ENCODE assay signal across 13 cellular contexts in genomic region chr11:9158898-9159391, GRCh38.
DNase-seq lines count a peak whose midpoint lies in the region; TF ChIP-seq lines count a peak whose summit lies in the region.
"Had no signal": no experiment of that assay in that cellular context is flagged by ENCODE, and none has a peak within 500 bp of the region (broad histone marks: within the 10 kb centered on the region; RNA-seq: fewer than 3 reads in every experiment).

No MANE protein-coding gene starts in this region.

- H3K9me3 ChIP-seq in SK-N-SH (no peaks in the 10 kb centered on the region), fibroblast of lung (ENCODE audit: control insufficient read depth, insufficient read depth, low read depth, low read length) (no peaks in the 10 kb centered on the region), subcutaneous abdominal adipose tissue (ENCODE audit: control insufficient read depth in 5 of 5, low read length in 5 of 5) (no peaks in the 10 kb centered on the region)
- H3K9me3 ChIP-seq: upper lobe of left lung had no signal

- no peaks in the 10 kb centered on the region for H3K27me3 ChIP-seq in SK-N-SH (ENCODE audit: insufficient read depth)
- no peaks in the 10 kb centered on the region for H3K27me3 ChIP-seq in fibroblast of lung (ENCODE audit: control insufficient read depth, insufficient read depth, low read length)
- H3K27me3 ChIP-seq in subcutaneous abdominal adipose tissue (ENCODE audit: control insufficient read depth in 5 of 5, insufficient read depth in 4 of 5, low read length in 5 of 5) = no peaks in the 10 kb centered on the region
- H3K27me3 ChIP-seq: upper lobe of left lung had no signal

- H3K4me1 ChIP-seq in SK-N-SH (ENCODE audit: control insufficient read depth in 1 of 2, insufficient read depth in 2 of 2, low read depth in 1 of 2, low read length in 1 of 2) = peaks cover 3 to 41% of the 10 kb centered on the region in 2 experiments; a peak in 3 of 4 replicates
- no peaks in the 10 kb centered on the region for H3K4me1 ChIP-seq in fibroblast of lung (ENCODE audit: control insufficient read depth, extremely low read depth, insufficient read depth, low read length)
- H3K4me1 ChIP-seq in subcutaneous abdominal adipose tissue (ENCODE audit: control insufficient read depth in 5 of 5, insufficient read depth in 5 of 5, low read length in 5 of 5) = no peaks in the 10 kb centered on the region

- peaks cover 44% of the 10 kb centered on the region for H3F3A ChIP-seq in SK-N-SH (replicated peaks; ENCODE audit: insufficient read depth)

- H3K27ac Mint-ChIP-seq in activated naive CD4-positive, alpha-beta T cell treated with anti-CD3 and anti-CD28 coated beads for 36 hours = peak overlapping the region; percentile 84
- H3K27ac Mint-ChIP-seq: nephron progenitor cell had no signal

- H3K4me3 Mint-ChIP-seq in activated naive CD4-positive, alpha-beta T cell treated with anti-CD3 and anti-CD28 coated beads for 36 hours = no peak overlapping the region
- H3K4me3 Mint-ChIP-seq: nephron progenitor cell had no signal

- TF ChIP-seq EP300 in SK-N-SH (IDR thresholded peaks at IDR 0.05; ENCODE audit: borderline replicate concordance in 1 of 2, low read depth in 1 of 2, low read length in 1 of 2) = no peak

- TF ChIP-seq RAD21 in SK-N-SH (IDR thresholded peaks at IDR 0.05; ENCODE audit: low read length) = no peak

- peaks cover 17% of the 10 kb centered on the region for H3K36me3 Mint-ChIP-seq in activated naive CD4-positive, alpha-beta T cell treated with anti-CD3 and anti-CD28 coated beads for 36 hours (ENCODE audit: low read depth)

- H3K27ac ChIP-seq in SK-N-SH (ENCODE audit: low read depth in 2 of 2, low read length in 1 of 2) (peak overlapping the region; percentile 20 to 70; a peak in 3 of 4 replicates), fibroblast of lung (ENCODE audit: insufficient read depth, low read length) (no peak overlapping the region), subcutaneous abdominal adipose tissue (ENCODE audit: low read depth, low read length) (peak overlapping the region; percentile 6)

- CTCF ChIA-PET in activated naive CD4-positive, alpha-beta T cell treated with anti-CD3 and anti-CD28 coated beads for 36 hours (lab: Charles Lee) = interaction anchor here (0.7 to 1.2 kb wide), 4 partner anchors 12 to 435 kb away, joined by 3 to 6 read pairs (median 4); no protein-coding TSS in a partner anchor
- CTCF ChIA-PET in SK-N-SH (lab: Yijun Ruan, JAX) = interaction anchor here (0.7 to 1.5 kb wide), 4 partner anchors 28 to 348 kb away, joined by 3 to 5 read pairs (median 4); no protein-coding TSS in a partner anchor

- H3K9me3 Mint-ChIP-seq in activated naive CD4-positive, alpha-beta T cell treated with anti-CD3 and anti-CD28 coated beads for 36 hours = no peaks in the 10 kb centered on the region
- H3K9me3 Mint-ChIP-seq: nephron progenitor cell had no signal

- peaks cover 16% of the 10 kb centered on the region; the same call in 1 of the 2 replicates for H3K79me2 ChIP-seq in SK-N-SH (ENCODE audit: insufficient read depth)
- H3K79me2 ChIP-seq in fibroblast of lung (ENCODE audit: control insufficient read depth, insufficient read depth, low read length) = no peaks in the 10 kb centered on the region

- no peaks in the 10 kb centered on the region for H3K27me3 Mint-ChIP-seq in activated naive CD4-positive, alpha-beta T cell treated with anti-CD3 and anti-CD28 coated beads for 36 hours (ENCODE audit: low read depth)

- TF ChIP-seq CTCF in SK-N-SH (IDR thresholded peaks at IDR 0.05) (no peak), fibroblast of lung (conservative IDR thresholded peaks at IDR 0.05 in 1 of 2, IDR thresholded peaks at IDR 0.05 in 1 of 2; ENCODE audit: low read depth in 1 of 2, low read length in 2 of 2) (no peak)

- H3K4me3 ChIP-seq in SK-N-SH (ENCODE audit: low read depth in 2 of 2, low read length in 1 of 2) = no peak overlapping the region
- no peak overlapping the region for H3K4me3 ChIP-seq in fibroblast of lung (replicated peaks in 1 of 4; ENCODE audit: control extremely low read depth in 1 of 4, insufficient read depth in 1 of 4, low read depth in 3 of 4, low read length in 4 of 4)
- H3K4me3 ChIP-seq in subcutaneous abdominal adipose tissue (ENCODE audit: low read depth in 1 of 5, low read length in 5 of 5) = no peak overlapping the region
- H3K4me3 ChIP-seq: upper lobe of left lung had no signal

- no peaks in the 10 kb centered on the region for H3K9me2 ChIP-seq in SK-N-SH

- POLR2A ChIA-PET in SK-N-SH (lab: Yijun Ruan, JAX) = interaction anchor here (1.0 kb wide), 1 partner anchor 302 kb away, joined by 3 read pairs; the partner anchor contains the start of gene ZNF143

- no peak for DNase-seq in activated naive CD4-positive, alpha-beta T cell treated with anti-CD3 and anti-CD28 coated beads for 36 hours
- DNase-seq in activated naive CD4-positive, alpha-beta T cell treated with Interleukin-2 at 50 U/mL for 16 hours = no peak
- DNase-seq in SK-N-SH (no peak), fibroblast of lung (ENCODE audit: low read depth in 2 of 2) (peak; percentile 37 to 48), putamen (ENCODE audit: low spot score) (no peak), 8988T (no peak)
- DNase-seq in stimulated activated CD4-positive, alpha-beta T cell treated with anti-CD3 and anti-CD28 coated beads, Interleukin-2, amount 100 ng/mL, for 24 hours = no peak
- DNase-seq: DND-41, left cardiac atrium, NCI-H2171 treated with DMSO at 0.1 percent for 48 hours, nephron progenitor cell, upper lobe of left lung had no signal

- H3K4me2 ChIP-seq in SK-N-SH (no peak overlapping the region), fibroblast of lung (ENCODE audit: extremely low read depth, insufficient read depth, low read length) (no peak overlapping the region)

- H3K36me3 ChIP-seq in SK-N-SH (replicated peaks in 1 of 2; ENCODE audit: control insufficient read depth in 1 of 2, insufficient read depth in 2 of 2, low read length in 1 of 2) = peaks cover 5 to 27% of the 10 kb centered on the region in 2 experiments
- H3K36me3 ChIP-seq in fibroblast of lung (ENCODE audit: control insufficient read depth, insufficient read depth, low read length) = peaks cover 4% of the 10 kb centered on the region
- H3K36me3 ChIP-seq in subcutaneous abdominal adipose tissue (ENCODE audit: control insufficient read depth in 5 of 5, insufficient read depth in 5 of 5, low read length in 5 of 5) = peaks cover 21 to 58% (median 34%) of the 10 kb centered on the region in 5 donors

- H2AFZ ChIP-seq in SK-N-SH (ENCODE audit: low read depth) (no peak overlapping the region), fibroblast of lung (ENCODE audit: low read length) (no peak overlapping the region)

- H3K4me1 Mint-ChIP-seq in activated naive CD4-positive, alpha-beta T cell treated with anti-CD3 and anti-CD28 coated beads for 36 hours (ENCODE audit: low read depth) = peaks cover 29% of the 10 kb centered on the region
- H3K4me1 Mint-ChIP-seq: nephron progenitor cell had no signal

- H3K9ac ChIP-seq in SK-N-SH = no peak overlapping the region
- H3K9ac ChIP-seq in fibroblast of lung (ENCODE audit: insufficient read depth, low read length) = no peak overlapping the region
- no peak overlapping the region for H3K9ac ChIP-seq in subcutaneous abdominal adipose tissue (ENCODE audit: low read length in 5 of 5)

- H4K20me1 ChIP-seq in SK-N-SH (ENCODE audit: insufficient read depth) (peaks cover 8% of the 10 kb centered on the region; the same call in 1 of the 2 replicates), fibroblast of lung (ENCODE audit: control insufficient read depth, extremely low read depth, insufficient read depth, low read length) (no peaks in the 10 kb centered on the region)

- intact Hi-C loops in activated naive CD4-positive, alpha-beta T cell treated with anti-CD3 and anti-CD28 coated beads for 36 hours (cut with micrococcal nuclease) = loop anchor here (2.0 kb wide), 1 partner anchor 52 kb away; no protein-coding TSS in a partner anchor

TF ChIP-seq in SK-N-SH, 30 proteins besides CTCF, POLR2A, EP300 and RAD21 (continues in another document):
- TF ChIP-seq FOSL2 (IDR thresholded peaks at IDR 0.05; ENCODE audit: borderline replicate concordance, low read depth) (peak; percentile 72), TEAD4 (IDR thresholded peaks at IDR 0.05; ENCODE audit: borderline replicate concordance, insufficient read depth) (no peak), NRF1 (IDR thresholded peaks at IDR 0.05; ENCODE audit: low read depth, low read length) (no peak), IRF3 (IDR thresholded peaks at IDR 0.05; ENCODE audit: low read depth, low read length) (no peak), NFIC (IDR thresholded peaks at IDR 0.05; ENCODE audit: borderline replicate concordance) (no peak), CHD2 (IDR thresholded peaks at IDR 0.05; ENCODE audit: low read length, partially characterized antibody) (no peak), YY1 (IDR thresholded peaks at IDR 0.05; ENCODE audit: low read depth) (no peak), SIN3A (IDR thresholded peaks at IDR 0.05; ENCODE audit: borderline replicate concordance, low read depth, low read length) (no peak), FOXJ3 (CRISPR knock-in tag; IDR thresholded peaks at IDR 0.05) (no peak), JUND (IDR thresholded peaks at IDR 0.05) (peak; percentile 58), PBX3 (IDR thresholded peaks at IDR 0.05) (peak; percentile 30; the same call in 1 of the 2 replicates), GATA2 (CRISPR knock-in tag; IDR thresholded peaks at IDR 0.05) (no peak; the same call in 1 of the 2 replicates), MEF2A (IDR thresholded peaks at IDR 0.05; ENCODE audit: borderline replicate concordance, low read depth) (no peak; the same call in 1 of the 2 replicates)

Comparison
In these comparisons a context has a peak if more than half of its experiments do, and no peak if none do; other contexts are left out.
1. DNase-seq: peak in fibroblast of lung (2 of 2); none in activated naive CD4-positive, alpha-beta T cell treated with anti-CD3 and anti-CD28 coated beads for 36 hours (single experiment), activated naive CD4-positive, alpha-beta T cell treated with Interleukin-2 at 50 U/mL for 16 hours (single experiment), SK-N-SH (single experiment), stimulated activated CD4-positive, alpha-beta T cell treated with anti-CD3 and anti-CD28 coated beads, Interleukin-2, amount 100 ng/mL, for 24 hours (0 of 2), putamen (single experiment) and 8988T (single experiment).